ENCODE assay signal across 1 cellular context in the genomic region with DNA sequence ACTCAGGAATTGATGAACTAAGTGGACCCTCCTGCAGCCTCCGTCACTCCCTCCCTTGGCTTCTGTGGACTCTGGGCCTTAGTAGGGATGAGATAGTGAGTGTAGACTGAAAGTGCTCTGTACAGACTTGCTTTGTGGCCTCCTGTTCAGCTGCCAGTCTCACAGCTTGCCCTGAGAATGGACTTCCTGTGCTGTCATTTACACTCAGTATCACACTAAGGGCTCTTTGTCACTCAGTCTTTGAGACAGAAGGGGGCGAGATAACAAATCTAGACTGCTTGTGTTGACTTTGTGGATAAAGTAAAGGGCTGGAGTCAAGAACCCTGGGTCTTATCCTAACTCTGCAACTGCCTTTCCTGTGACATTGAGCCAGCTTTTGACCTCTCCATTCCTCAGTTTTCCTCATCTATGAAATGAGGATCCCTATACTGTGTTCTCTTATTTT.
A peak's percentile ranks its signal among the peaks of the same experiment; 100 is the strongest.
TF ChIP-seq lines count a peak whose summit lies in the region.

No MANE protein-coding gene starts in this region.

TF ChIP-seq in K562, 482 proteins besides CTCF, POLR2A, EP300 and RAD21 (continued from another document and continues in another):
- TF ChIP-seq ZNF707 (CRISPR knock-in tag; conservative IDR thresholded peaks at IDR 0.05), result no peak
- no peak for TF ChIP-seq ELF4 (CRISPR knock-in tag; IDR thresholded peaks at IDR 0.05)
- TF ChIP-seq, protein P1, sequence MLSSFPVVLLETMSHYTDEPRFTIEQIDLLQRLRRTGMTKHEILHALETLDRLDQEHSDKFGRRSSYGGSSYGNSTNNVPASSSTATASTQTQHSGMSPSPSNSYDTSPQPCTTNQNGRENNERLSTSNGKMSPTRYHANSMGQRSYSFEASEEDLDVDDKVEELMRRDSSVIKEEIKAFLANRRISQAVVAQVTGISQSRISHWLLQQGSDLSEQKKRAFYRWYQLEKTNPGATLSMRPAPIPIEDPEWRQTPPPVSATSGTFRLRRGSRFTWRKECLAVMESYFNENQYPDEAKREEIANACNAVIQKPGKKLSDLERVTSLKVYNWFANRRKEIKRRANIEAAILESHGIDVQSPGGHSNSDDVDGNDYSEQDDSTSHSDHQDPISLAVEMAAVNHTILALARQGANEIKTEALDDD (IDR thresholded peaks at IDR 0.05), result no peak
- no peak for TF ChIP-seq E2F3 (CRISPR knock-in tag; IDR thresholded peaks at IDR 0.05)
- no peak for TF ChIP-seq HMGN3 (IDR thresholded peaks at IDR 0.05; ENCODE audit: borderline replicate concordance, extremely low read depth, insufficient read length, low read depth, low read length)
- no peak for TF ChIP-seq ILK (tag; IDR thresholded peaks at IDR 0.05; ENCODE audit: borderline replicate concordance, low read depth)
- TF ChIP-seq, protein P2, sequence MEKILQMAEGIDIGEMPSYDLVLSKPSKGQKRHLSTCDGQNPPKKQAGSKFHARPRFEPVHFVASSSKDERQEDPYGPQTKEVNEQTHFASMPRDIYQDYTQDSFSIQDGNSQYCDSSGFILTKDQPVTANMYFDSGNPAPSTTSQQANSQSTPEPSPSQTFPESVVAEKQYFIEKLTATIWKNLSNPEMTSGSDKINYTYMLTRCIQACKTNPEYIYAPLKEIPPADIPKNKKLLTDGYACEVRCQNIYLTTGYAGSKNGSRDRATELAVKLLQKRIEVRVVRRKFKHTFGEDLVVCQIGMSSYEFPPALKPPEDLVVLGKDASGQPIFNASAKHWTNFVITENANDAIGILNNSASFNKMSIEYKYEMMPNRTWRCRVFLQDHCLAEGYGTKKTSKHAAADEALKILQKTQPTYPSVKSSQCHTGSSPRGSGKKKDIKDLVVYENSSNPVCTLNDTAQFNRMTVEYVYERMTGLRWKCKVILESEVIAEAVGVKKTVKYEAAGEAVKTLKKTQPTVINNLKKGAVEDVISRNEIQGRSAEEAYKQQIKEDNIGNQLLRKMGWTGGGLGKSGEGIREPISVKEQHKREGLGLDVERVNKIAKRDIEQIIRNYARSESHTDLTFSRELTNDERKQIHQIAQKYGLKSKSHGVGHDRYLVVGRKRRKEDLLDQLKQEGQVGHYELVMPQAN (IDR thresholded peaks at IDR 0.05; ENCODE audit: borderline replicate concordance), result no peak
- no peak for TF ChIP-seq TBL1XR1 (IDR thresholded peaks at IDR 0.05; ENCODE audit: low read length in 2 of 2)
- TF ChIP-seq NR2C1 (IDR thresholded peaks at IDR 0.05), result no peak
- TF ChIP-seq NR2C1 (tag; IDR thresholded peaks at IDR 0.05), result no peak
- TF ChIP-seq NBN (IDR thresholded peaks at IDR 0.05; ENCODE audit: low read depth), result no peak
- TF ChIP-seq, protein P3, sequence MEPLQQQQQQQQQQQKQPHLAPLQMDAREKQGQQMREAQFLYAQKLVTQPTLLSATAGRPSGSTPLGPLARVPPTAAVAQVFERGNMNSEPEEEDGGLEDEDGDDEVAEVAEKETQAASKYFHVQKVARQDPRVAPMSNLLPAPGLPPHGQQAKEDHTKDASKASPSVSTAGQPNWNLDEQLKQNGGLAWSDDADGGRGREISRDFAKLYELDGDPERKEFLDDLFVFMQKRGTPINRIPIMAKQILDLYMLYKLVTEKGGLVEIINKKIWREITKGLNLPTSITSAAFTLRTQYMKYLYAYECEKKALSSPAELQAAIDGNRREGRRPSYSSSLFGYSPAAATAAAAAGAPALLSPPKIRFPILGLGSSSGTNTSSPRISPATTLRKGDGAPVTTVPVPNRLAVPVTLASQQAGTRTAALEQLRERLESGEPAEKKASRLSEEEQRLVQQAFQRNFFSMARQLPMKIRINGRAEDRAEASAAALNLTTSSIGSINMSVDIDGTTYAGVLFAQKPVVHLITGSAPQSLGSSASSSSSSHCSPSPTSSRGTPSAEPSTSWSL (CRISPR knock-in tag; IDR thresholded peaks at IDR 0.05; ENCODE audit: borderline replicate concordance), result no peak
- TF ChIP-seq, protein P4, sequence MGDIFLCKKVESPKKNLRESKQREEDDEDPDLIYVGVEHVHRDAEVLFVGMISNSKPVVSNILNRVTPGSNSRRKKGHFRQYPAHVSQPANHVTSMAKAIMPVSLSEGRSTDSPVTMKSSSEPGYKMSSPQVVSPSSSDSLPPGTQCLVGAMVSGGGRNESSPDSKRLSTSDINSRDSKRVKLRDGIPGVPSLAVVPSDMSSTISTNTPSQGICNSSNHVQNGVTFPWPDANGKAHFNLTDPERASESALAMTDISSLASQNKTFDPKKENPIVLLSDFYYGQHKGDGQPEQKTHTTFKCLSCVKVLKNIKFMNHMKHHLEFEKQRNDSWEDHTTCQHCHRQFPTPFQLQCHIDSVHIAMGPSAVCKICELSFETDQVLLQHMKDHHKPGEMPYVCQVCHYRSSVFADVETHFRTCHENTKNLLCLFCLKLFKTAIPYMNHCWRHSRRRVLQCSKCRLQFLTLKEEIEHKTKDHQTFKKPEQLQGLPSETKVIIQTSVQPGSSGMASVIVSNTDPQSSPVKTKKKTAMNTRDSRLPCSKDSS (IDR thresholded peaks at IDR 0.05; ENCODE audit: low read depth, partially characterized antibody), result no peak
- TF ChIP-seq, protein P5, sequence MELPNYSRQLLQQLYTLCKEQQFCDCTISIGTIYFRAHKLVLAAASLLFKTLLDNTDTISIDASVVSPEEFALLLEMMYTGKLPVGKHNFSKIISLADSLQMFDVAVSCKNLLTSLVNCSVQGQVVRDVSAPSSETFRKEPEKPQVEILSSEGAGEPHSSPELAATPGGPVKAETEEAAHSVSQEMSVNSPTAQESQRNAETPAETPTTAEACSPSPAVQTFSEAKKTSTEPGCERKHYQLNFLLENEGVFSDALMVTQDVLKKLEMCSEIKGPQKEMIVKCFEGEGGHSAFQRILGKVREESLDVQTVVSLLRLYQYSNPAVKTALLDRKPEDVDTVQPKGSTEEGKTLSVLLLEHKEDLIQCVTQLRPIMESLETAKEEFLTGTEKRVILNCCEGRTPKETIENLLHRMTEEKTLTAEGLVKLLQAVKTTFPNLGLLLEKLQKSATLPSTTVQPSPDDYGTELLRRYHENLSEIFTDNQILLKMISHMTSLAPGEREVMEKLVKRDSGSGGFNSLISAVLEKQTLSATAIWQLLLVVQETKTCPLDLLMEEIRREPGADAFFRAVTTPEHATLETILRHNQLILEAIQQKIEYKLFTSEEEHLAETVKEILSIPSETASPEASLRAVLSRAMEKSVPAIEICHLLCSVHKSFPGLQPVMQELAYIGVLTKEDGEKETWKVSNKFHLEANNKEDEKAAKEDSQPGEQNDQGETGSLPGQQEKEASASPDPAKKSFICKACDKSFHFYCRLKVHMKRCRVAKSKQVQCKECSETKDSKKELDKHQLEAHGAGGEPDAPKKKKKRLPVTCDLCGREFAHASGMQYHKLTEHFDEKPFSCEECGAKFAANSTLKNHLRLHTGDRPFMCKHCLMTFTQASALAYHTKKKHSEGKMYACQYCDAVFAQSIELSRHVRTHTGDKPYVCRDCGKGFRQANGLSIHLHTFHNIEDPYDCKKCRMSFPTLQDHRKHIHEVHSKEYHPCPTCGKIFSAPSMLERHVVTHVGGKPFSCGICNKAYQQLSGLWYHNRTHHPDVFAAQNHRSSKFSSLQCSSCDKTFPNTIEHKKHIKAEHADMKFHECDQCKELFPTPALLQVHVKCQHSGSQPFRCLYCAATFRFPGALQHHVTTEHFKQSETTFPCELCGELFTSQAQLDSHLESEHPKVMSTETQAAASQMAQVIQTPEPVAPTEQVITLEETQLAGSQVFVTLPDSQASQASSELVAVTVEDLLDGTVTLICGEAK (IDR thresholded peaks at IDR 0.05), result no peak
- TF ChIP-seq, protein P5 (CRISPR knock-in tag; IDR thresholded peaks at IDR 0.05), result no peak
- TF ChIP-seq DACH1 (IDR thresholded peaks at IDR 0.05; ENCODE audit: partially characterized antibody), result no peak
- TF ChIP-seq GABPB1 (CRISPR knock-in tag; IDR thresholded peaks at IDR 0.05), result no peak
- no peak for TF ChIP-seq XRCC5 (IDR thresholded peaks at IDR 0.05; ENCODE audit: low read depth, low read length)
- TF ChIP-seq, protein P6, sequence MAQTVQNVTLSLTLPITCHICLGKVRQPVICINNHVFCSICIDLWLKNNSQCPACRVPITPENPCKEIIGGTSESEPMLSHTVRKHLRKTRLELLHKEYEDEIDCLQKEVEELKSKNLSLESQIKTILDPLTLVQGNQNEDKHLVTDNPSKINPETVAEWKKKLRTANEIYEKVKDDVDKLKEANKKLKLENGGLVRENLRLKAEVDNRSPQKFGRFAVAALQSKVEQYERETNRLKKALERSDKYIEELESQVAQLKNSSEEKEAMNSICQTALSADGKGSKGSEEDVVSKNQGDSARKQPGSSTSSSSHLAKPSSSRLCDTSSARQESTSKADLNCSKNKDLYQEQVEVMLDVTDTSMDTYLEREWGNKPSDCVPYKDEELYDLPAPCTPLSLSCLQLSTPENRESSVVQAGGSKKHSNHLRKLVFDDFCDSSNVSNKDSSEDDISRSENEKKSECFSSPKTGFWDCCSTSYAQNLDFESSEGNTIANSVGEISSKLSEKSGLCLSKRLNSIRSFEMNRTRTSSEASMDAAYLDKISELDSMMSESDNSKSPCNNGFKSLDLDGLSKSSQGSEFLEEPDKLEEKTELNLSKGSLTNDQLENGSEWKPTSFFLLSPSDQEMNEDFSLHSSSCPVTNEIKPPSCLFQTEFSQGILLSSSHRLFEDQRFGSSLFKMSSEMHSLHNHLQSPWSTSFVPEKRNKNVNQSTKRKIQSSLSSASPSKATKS (CRISPR knock-in tag; IDR thresholded peaks at IDR 0.05), result no peak
- TF ChIP-seq FOXK2 (conservative IDR thresholded peaks at IDR 0.05 in 1 of 2, IDR thresholded peaks at IDR 0.05 in 1 of 2; ENCODE audit: low read depth in 2 of 2), result no peak
- TF ChIP-seq POLR2B (IDR thresholded peaks at IDR 0.05; ENCODE audit: low read depth, partially characterized antibody), result no peak
- TF ChIP-seq JUND (IDR thresholded peaks at IDR 0.05; ENCODE audit: borderline replicate concordance, low read depth, low read length), result no peak
- peak; percentile 49; the same call in 1 of the 3 replicates for TF ChIP-seq JUND (tag; IDR thresholded peaks at IDR 0.05; ENCODE audit: borderline replicate concordance, low read depth, low read length)
- TF ChIP-seq, protein P7, sequence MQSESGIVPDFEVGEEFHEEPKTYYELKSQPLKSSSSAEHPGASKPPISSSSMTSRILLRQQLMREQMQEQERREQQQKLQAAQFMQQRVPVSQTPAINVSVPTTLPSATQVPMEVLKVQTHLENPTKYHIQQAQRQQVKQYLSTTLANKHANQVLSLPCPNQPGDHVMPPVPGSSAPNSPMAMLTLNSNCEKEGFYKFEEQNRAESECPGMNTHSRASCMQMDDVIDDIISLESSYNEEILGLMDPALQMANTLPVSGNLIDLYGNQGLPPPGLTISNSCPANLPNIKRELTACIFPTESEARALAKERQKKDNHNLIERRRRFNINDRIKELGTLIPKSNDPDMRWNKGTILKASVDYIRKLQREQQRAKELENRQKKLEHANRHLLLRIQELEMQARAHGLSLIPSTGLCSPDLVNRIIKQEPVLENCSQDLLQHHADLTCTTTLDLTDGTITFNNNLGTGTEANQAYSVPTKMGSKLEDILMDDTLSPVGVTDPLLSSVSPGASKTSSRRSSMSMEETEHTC (IDR thresholded peaks at IDR 0.05), result no peak
- TF ChIP-seq ZNF79 (CRISPR knock-in tag; IDR thresholded peaks at IDR 0.05; ENCODE audit: low read depth), result no peak
- TF ChIP-seq, protein P8, sequence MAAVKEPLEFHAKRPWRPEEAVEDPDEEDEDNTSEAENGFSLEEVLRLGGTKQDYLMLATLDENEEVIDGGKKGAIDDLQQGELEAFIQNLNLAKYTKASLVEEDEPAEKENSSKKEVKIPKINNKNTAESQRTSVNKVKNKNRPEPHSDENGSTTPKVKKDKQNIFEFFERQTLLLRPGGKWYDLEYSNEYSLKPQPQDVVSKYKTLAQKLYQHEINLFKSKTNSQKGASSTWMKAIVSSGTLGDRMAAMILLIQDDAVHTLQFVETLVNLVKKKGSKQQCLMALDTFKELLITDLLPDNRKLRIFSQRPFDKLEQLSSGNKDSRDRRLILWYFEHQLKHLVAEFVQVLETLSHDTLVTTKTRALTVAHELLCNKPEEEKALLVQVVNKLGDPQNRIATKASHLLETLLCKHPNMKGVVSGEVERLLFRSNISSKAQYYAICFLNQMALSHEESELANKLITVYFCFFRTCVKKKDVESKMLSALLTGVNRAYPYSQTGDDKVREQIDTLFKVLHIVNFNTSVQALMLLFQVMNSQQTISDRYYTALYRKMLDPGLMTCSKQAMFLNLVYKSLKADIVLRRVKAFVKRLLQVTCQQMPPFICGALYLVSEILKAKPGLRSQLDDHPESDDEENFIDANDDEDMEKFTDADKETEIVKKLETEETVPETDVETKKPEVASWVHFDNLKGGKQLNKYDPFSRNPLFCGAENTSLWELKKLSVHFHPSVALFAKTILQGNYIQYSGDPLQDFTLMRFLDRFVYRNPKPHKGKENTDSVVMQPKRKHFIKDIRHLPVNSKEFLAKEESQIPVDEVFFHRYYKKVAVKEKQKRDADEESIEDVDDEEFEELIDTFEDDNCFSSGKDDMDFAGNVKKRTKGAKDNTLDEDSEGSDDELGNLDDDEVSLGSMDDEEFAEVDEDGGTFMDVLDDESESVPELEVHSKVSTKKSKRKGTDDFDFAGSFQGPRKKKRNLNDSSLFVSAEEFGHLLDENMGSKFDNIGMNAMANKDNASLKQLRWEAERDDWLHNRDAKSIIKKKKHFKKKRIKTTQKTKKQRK (IDR thresholded peaks at IDR 0.05; ENCODE audit: borderline replicate concordance, low read depth, low read length), result no peak
- TF ChIP-seq HOXB6 (CRISPR knock-in tag; IDR thresholded peaks at IDR 0.05; ENCODE audit: borderline replicate concordance), result no peak
